In the genomic region with DNA sequence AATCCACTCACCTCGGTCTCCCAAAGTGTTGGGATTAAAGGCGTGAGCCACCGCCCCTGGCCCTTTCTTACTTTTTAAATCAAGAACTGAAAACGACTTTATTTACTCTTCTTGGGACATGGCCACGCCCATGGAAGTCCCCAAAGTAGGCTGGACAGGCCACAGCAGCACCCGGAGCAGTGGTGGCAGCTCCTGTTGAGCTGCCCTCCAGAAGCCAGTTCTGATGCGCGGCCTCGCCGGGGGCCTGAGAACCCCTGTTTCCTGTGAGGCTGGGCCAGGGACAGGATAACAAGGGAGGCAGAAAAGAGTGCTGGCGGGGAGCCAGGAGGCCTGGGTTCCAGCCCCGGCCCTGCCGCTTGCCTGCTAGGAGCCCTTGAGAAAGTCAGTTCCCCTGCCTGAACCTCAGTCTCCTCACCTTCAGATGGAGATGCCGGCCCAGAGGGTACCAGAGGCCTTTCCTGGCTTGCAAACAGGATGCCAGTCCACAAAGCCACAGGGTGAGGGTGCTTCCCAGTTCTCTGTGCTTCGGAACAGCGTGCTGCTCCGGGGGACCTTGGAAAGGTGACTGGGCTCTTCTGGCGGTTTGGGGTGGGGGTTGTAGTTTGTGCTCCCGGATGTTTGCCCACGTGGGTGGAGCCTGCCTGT, we compare ENCODE assay signal across 18 cellular contexts. TPM values are rescaled to one million over a fixed set of nuclear protein-coding genes. Genes with fewer than 3 reads are reported as not detected.
A peak's percentile ranks its signal among the peaks of the same experiment; 100 is the strongest.
DNase-seq lines count a peak whose midpoint lies in the region; ATAC-seq, FAIRE-seq and TF ChIP-seq lines count a peak whose summit lies in the region.
"Had no signal": no experiment of that assay in that cellular context is flagged by ENCODE, and none has a peak within 500 bp of the region (broad histone marks: within the 10 kb centered on the region; RNA-seq: fewer than 3 reads in every experiment).

No MANE protein-coding gene starts in this region.

- intact Hi-C loops in activated naive CD4-positive, alpha-beta T cell treated with anti-CD3 and anti-CD28 coated beads for 36 hours (cut with micrococcal nuclease) = no loop called here
- intact Hi-C loops in K562 (cut with micrococcal nuclease) = no loop called here
- intact Hi-C loops in sigmoid colon (cut with DNase I) = no loop called here
- intact Hi-C loops in MCF 10A (cut with micrococcal nuclease) = no loop called here

- H4K20me1 ChIP-seq in K562 (replicated peaks; ENCODE audit: control insufficient read depth, insufficient read depth, low read length) = 0 out of 2 replicates have a peak, but pooled peaks cover 6% of the 10 kb centered on the region

- 5% methylated on average over 20 of the region's 20 CpGs for whole genome bisulfite sequencing in K562 (ENCODE audit: insufficient coverage, low coverage, missing lambda C conversion rate)
- WGBS in sigmoid colon, 2 donors = 40 to 65% methylated on average over 20 of the region's 20 CpGs

- H3K36me3 ChIP-seq in K562 (ENCODE audit: control insufficient read depth, insufficient read depth, low read length) (no peaks in the 10 kb centered on the region), sigmoid colon (no peaks in the 10 kb centered on the region)
- H3K36me3 ChIP-seq: adrenal gland, spleen had no signal

- no peak for TF ChIP-seq RAD21 in K562 (CRISPR knock-in tag; conservative IDR thresholded peaks at IDR 0.05 in 1 of 2, IDR thresholded peaks at IDR 0.05 in 1 of 2)

- TF ChIP-seq EP300 in K562 (IDR thresholded peaks at IDR 0.05; ENCODE audit: low read length) (no peak), sigmoid colon (IDR thresholded peaks at IDR 0.05) (no peak)

- BruUV-seq in K562 (replicated peaks; lab: Mats Ljungman, UMichigan) (no TSS peak), MCF 10A (replicated peaks; lab: Mats Ljungman, UMichigan) (no TSS peak)

- H3K9me3 Mint-ChIP-seq in activated naive CD4-positive, alpha-beta T cell treated with anti-CD3 and anti-CD28 coated beads for 36 hours = no peaks in the 10 kb centered on the region
- H3K9me3 Mint-ChIP-seq in MCF 10A (ENCODE audit: unreplicated experiment) = no peaks in the 10 kb centered on the region

- H3K27me3 ChIP-seq in K562 (ENCODE audit: control insufficient read depth in 2 of 2, insufficient read depth in 2 of 2, low read length in 2 of 2) (peaks cover 65 to 78% of the 10 kb centered on the region in 2 experiments), sigmoid colon (peaks cover 0 to 24% (median 9%) of the 10 kb centered on the region in 3 donors)
- H3K27me3 ChIP-seq: testis had no signal

- H3K4me1 Mint-ChIP-seq in activated naive CD4-positive, alpha-beta T cell treated with anti-CD3 and anti-CD28 coated beads for 36 hours (ENCODE audit: low read depth) = peaks cover 8% of the 10 kb centered on the region
- H3K4me1 Mint-ChIP-seq in MCF 10A (ENCODE audit: insufficient read depth, unreplicated experiment) = no peaks in the 10 kb centered on the region

- H3K4me3 ChIP-seq in K562 = no peak overlapping the region
- H3K4me3 ChIP-seq in sigmoid colon = no peak overlapping the region
- H3K4me3 ChIP-seq: adrenal gland, spleen, testis had no signal

- no peak overlapping the region for H3K27ac ChIP-seq in K562 (ENCODE audit: extremely low read depth, low read depth, low read length)
- H3K27ac ChIP-seq in sigmoid colon = no peak overlapping the region
- H3K27ac ChIP-seq: adrenal gland, parathyroid adenoma, spleen, testis had no signal

- no peaks in the 10 kb centered on the region for H3K79me2 ChIP-seq in K562 (ENCODE audit: control insufficient read depth, insufficient read depth, low read length)
- H3K79me2 ChIP-seq: parathyroid adenoma had no signal

- no peaks in the 10 kb centered on the region for H3K27me3 Mint-ChIP-seq in activated naive CD4-positive, alpha-beta T cell treated with anti-CD3 and anti-CD28 coated beads for 36 hours (ENCODE audit: low read depth)
- no peaks in the 10 kb centered on the region for H3K27me3 Mint-ChIP-seq in MCF 10A (ENCODE audit: insufficient read depth, unreplicated experiment)

- DNase-seq in activated naive CD4-positive, alpha-beta T cell treated with anti-CD3 and anti-CD28 coated beads for 36 hours = peak; percentile 34
- no peak for DNase-seq in activated naive CD4-positive, alpha-beta T cell treated with anti-CD3 and anti-CD28 coated beads, Interleukin-2, amount 50 U/mL, for 16 hours
- DNase-seq in KG1 (lab: John Stamatoyannopoulos, UW) = peak; percentile 55
- DNase-seq in K562 (ENCODE audit: extremely low read depth in 1 of 4, low spot score in 3 of 4) = no peak
- peak; percentile 38 for DNase-seq in stimulated activated naive CD8-positive, alpha-beta T cell treated with anti-CD3 and anti-CD28 coated beads, Interleukin-15, Interleukin-2, amounts not matched to agents 100 U/mL and 50 U/mL, for 24 hours
- DNase-seq in sigmoid colon = no peak
- no peak for DNase-seq in D721Med (ENCODE audit: insufficient read length, low spot score)
- no peak for DNase-seq in MCF 10A (ENCODE audit: unreplicated experiment)
- DNase-seq: DMS79, NCI-H2081, NCI-H526 treated with DMSO at 0.1 percent for 48 hours, spleen, T-helper 2 cell, testis had no signal

- CTCF ChIA-PET in activated naive CD4-positive, alpha-beta T cell treated with anti-CD3 and anti-CD28 coated beads for 36 hours (lab: Charles Lee) = interaction anchor here (1.2 kb wide), 1 partner anchor 278 kb away, joined by 3 read pairs; no protein-coding TSS in a partner anchor
- CTCF ChIA-PET in K562 (lab: Yijun Ruan, JAX; ENCODE audit: low intra/inter-chr PET ratio) (no interaction called here), MCF 10A (lab: Yijun Ruan, JAX) (no interaction called here)

- TF ChIP-seq CTCF in K562 (IDR thresholded peaks at IDR 0.05 in 2 of 3, conservative IDR thresholded peaks at IDR 0.05 in 1 of 3; ENCODE audit: insufficient read depth in 2 of 3, low read depth in 1 of 3, low read length in 3 of 3) = no peak
- TF ChIP-seq CTCF in sigmoid colon (IDR thresholded peaks at IDR 0.05) = no peak
- no peak for TF ChIP-seq CTCF in D721Med (IDR thresholded peaks at IDR 0.05; ENCODE audit: insufficient read depth, missing control alignments)
- no peak for TF ChIP-seq CTCF in MCF 10A (IDR thresholded peaks at IDR 0.05; ENCODE audit: unreplicated experiment)

- POLR2A ChIA-PET in K562 (lab: Yijun Ruan, JAX) = interaction anchor here (0.6 kb wide), 1 partner anchor 42 kb away, joined by 3 read pairs; no protein-coding TSS in a partner anchor
- POLR2A ChIA-PET in MCF 10A (lab: Yijun Ruan, JAX) = no interaction called here

- in situ Hi-C loops in K562 (cut with MboI) = no loop called here

- no peak overlapping the region for H3K4me3 Mint-ChIP-seq in activated naive CD4-positive, alpha-beta T cell treated with anti-CD3 and anti-CD28 coated beads for 36 hours
- no peak overlapping the region for H3K4me3 Mint-ChIP-seq in MCF 10A (ENCODE audit: unreplicated experiment)

- no peaks in the 10 kb centered on the region for H3K36me3 Mint-ChIP-seq in activated naive CD4-positive, alpha-beta T cell treated with anti-CD3 and anti-CD28 coated beads for 36 hours (ENCODE audit: low read depth)
- H3K36me3 Mint-ChIP-seq in MCF 10A (ENCODE audit: insufficient read depth, unreplicated experiment) = no peaks in the 10 kb centered on the region

- no peaks in the 10 kb centered on the region for H3K9me3 ChIP-seq in K562 (replicated peaks; ENCODE audit: control insufficient read depth, insufficient read depth, low read depth, low read length)
- no peaks in the 10 kb centered on the region for H3K9me3 ChIP-seq in sigmoid colon
- H3K9me3 ChIP-seq: adrenal gland, spleen, testis had no signal

- FAIRE-seq in K562 (lab: Jason Lieb, UNC) (no peak), D721Med (lab: Jason Lieb, UNC) (no peak)
- FAIRE-seq: keratinocyte had no signal

- H3K9ac ChIP-seq in K562 (ENCODE audit: insufficient read depth in 1 of 2, low read depth in 2 of 2, low read length in 2 of 2) = no peak overlapping the region
- H3K9ac ChIP-seq: parathyroid adenoma had no signal

- H3K4me1 ChIP-seq in K562 (replicated peaks in 1 of 2; ENCODE audit: control insufficient read depth in 2 of 2, insufficient read depth in 2 of 2, low read length in 2 of 2) = peaks cover 0 to 3% of the 10 kb centered on the region in 2 experiments; a peak in 1 of 5 replicates
- no peaks in the 10 kb centered on the region for H3K4me1 ChIP-seq in sigmoid colon
- H3K4me1 ChIP-seq: adrenal gland, parathyroid adenoma, testis had no signal

- no peak overlapping the region for H3K27ac Mint-ChIP-seq in activated naive CD4-positive, alpha-beta T cell treated with anti-CD3 and anti-CD28 coated beads for 36 hours
- H3K27ac Mint-ChIP-seq in MCF 10A (ENCODE audit: low read depth, unreplicated experiment) = no peak overlapping the region

- no peak overlapping the region for H2AFZ ChIP-seq in K562 (ENCODE audit: low read depth, low read length)
- H2AFZ ChIP-seq: parathyroid adenoma had no signal

- H3K9me1 ChIP-seq in K562 (ENCODE audit: control insufficient read depth, insufficient read depth, low read length) = no peaks in the 10 kb centered on the region

- H3K4me2 ChIP-seq in K562 (ENCODE audit: insufficient read depth, low read length) = no peak overlapping the region

- TF ChIP-seq POLR2A in K562 (conservative IDR thresholded peaks at IDR 0.05) (no peak), sigmoid colon (IDR thresholded peaks at IDR 0.05) (no peak)

- no peak for ATAC-seq in K562
- peak; percentile 28 for ATAC-seq in stimulated activated naive CD8-positive, alpha-beta T cell treated with anti-CD3 and anti-CD28 coated beads, Interleukin-15, Interleukin-2, amounts not matched to agents 100 U/mL and 50 U/mL, for 24 hours

RNA-seq across cellular contexts. Expression of gene RUNX3, which starts 59.4 kb away (rescaled TPM):
- total RNA-seq in activated naive CD4-positive, alpha-beta T cell treated with anti-CD3 and anti-CD28 coated beads for 36 hours = 10 to 100 TPM; 72.3 to 83.8 TPM
- total RNA-seq in K562 (2011; cell fraction: chromatin; rRNA removed; ENCODE audit: low replicate concordance) = 0.21 TPM in 1 of 2 replicates, not detected in the other
- total RNA-seq in K562 (2011; cell fraction: nucleolus; rRNA removed) = 0.13 TPM in 1 of 2 replicates, not detected in the other
- total RNA-seq in K562 (2011; cell fraction: nucleoplasm; rRNA removed) = not detected in 2 replicates
- total RNA-seq in K562 (2014; rRNA removed) = 0.09 and 0.16 TPM in 2 replicates
- 0.03 and 0.04 TPM in 2 replicates for total RNA-seq in K562 (2014; rRNA removed; fragmentation: Illumina TruSeq; extraction: Trizol)
- 0.11 and 0.22 TPM in 2 replicates for total RNA-seq in K562 (2015; rRNA removed; fragmentation: Illumina TruSeq; extraction: Trizol)
- 0.64 and 1.1 TPM in 2 replicates for total RNA-seq in K562 (2021)
- 0.03 TPM in 2 replicates for polyA plus RNA-seq in K562 (2011; rRNA removed)
- polyA plus RNA-seq in K562 (2011; cell fraction: cytosol; rRNA removed) = 0.03 TPM in 1 of 2 replicates, not detected in the other
- 0.18 TPM in 1 of 2 replicates, not detected in the other for polyA plus RNA-seq in K562 (2011; cell fraction: nucleus; rRNA removed)
- 0.36 and 0.46 TPM in 2 replicates for polyA plus RNA-seq in K562 (2012)
- polyA plus RNA-seq in K562 (2014; fragmentation: Illumina TruSeq; extraction: Trizol) = 0.19 and 0.39 TPM in 2 replicates
- under 1 TPM; 0.01 to 0.04 TPM for polyA plus RNA-seq in K562 (2014; fragmentation: Nextera tagmentation; extraction: Ambion mirVana)
- polyA plus RNA-seq in K562 (2014; rRNA removed) = 0.29 and 0.62 TPM in 2 replicates
- polyA minus RNA-seq in K562 (2011; rRNA and poly(A)+ RNA removed) = not detected in 2 replicates
- not detected in 2 replicates for polyA minus RNA-seq in K562 (2011; cell fraction: cytosol; rRNA and poly(A)+ RNA removed)
- not detected in 2 replicates for polyA minus RNA-seq in K562 (2011; cell fraction: nucleus; rRNA and poly(A)+ RNA removed)
- 1 to 10 TPM in 1 of 4 donors, under 1 TPM in 2, not detected in 1; 0.36 to 1.2 (median 0.49) TPM for total RNA-seq in sigmoid colon
- polyA plus RNA-seq in sigmoid colon = 10 to 100 TPM in 1 of 3 donors, 1 to 10 TPM in 2; 1.2 to 18.0 (median 3.7) TPM
- not detected in 2 replicates for total RNA-seq in MCF 10A (2022)
- total RNA-seq: epithelial cell of proximal tubule had no signal
- polyA plus RNA-seq: keratinocyte had no signal

Comparison
In these comparisons a context has a peak if more than half of its experiments do, and no peak if none do; other contexts are left out.
1. DNase-seq: peak in activated naive CD4-positive, alpha-beta T cell treated with anti-CD3 and anti-CD28 coated beads for 36 hours (single experiment), KG1 (single experiment) and stimulated activated naive CD8-positive, alpha-beta T cell treated with anti-CD3 and anti-CD28 coated beads, Interleukin-15, Interleukin-2, amounts not matched to agents 100 U/mL and 50 U/mL, for 24 hours (single experiment); none in activated naive CD4-positive, alpha-beta T cell treated with anti-CD3 and anti-CD28 coated beads, Interleukin-2, amount 50 U/mL, for 16 hours (single experiment), K562 (0 of 4), sigmoid colon (single experiment), D721Med (single experiment) and MCF 10A (single experiment).
2. RNA of gene RUNX3, which starts 59.4 kb away (total RNA-seq): 72.3 to 83.8 TPM in activated naive CD4-positive, alpha-beta T cell treated with anti-CD3 and anti-CD28 coated beads for 36 hours; 0.36 to 1.2 TPM in sigmoid colon, 0.03 to 1.1 TPM in K562 and not detected in MCF 10A; every median in the first group is over 10 times any median in the second.